ENCODE assay signal across 16 cellular contexts in genomic region chr13:43830481-43830873, GRCh38. TPM values are rescaled to one million over a fixed set of nuclear protein-coding genes. Genes with fewer than 3 reads are reported as not detected.
A peak's percentile ranks its signal among the peaks of the same experiment; 100 is the strongest.
DNase-seq lines count a peak whose midpoint lies in the region; ATAC-seq and TF ChIP-seq lines count a peak whose summit lies in the region.
"Had no signal": no experiment of that assay in that cellular context is flagged by ENCODE, and none has a peak within 500 bp of the region (broad histone marks: within the 10 kb centered on the region; RNA-seq: fewer than 3 reads in every experiment).

No MANE protein-coding gene starts in this region.

- H4K20me1 ChIP-seq in hepatocyte (ENCODE audit: insufficient read depth, poor library complexity, severe bottlenecking) = no peaks in the 10 kb centered on the region
- no peaks in the 10 kb centered on the region for H4K20me1 ChIP-seq in MM.1S (ENCODE audit: insufficient read depth, low read length)

- H3K36me3 Mint-ChIP-seq in MCF 10A (ENCODE audit: insufficient read depth, unreplicated experiment) = no peaks in the 10 kb centered on the region
- H3K36me3 Mint-ChIP-seq: brain, IgD-negative memory B cell had no signal

- DNase-seq in MCF 10A (ENCODE audit: unreplicated experiment) (peak; percentile 78), breast epithelium (ENCODE audit: low spot score in 2 of 2) (no peak), amniotic stem cell (lab: John Stamatoyannopoulos, UW) (peak; percentile 82), hepatocyte (ENCODE audit: low spot score) (peak; percentile 25), upper lobe of right lung (no peak), ureter (ENCODE audit: low spot score) (no peak), MM.1S (no peak)
- DNase-seq: activated B cell treated with CpG ODN at 0.5 μM for 24 hours; activated T-cell treated with anti-CD3 and anti-CD28 coated beads, Interleukin-2, amount 50 U/mL, for 24 hours; stimulated activated naive CD4-positive, alpha-beta T cell had no signal

- no peaks in the 10 kb centered on the region for H3K9me2 ChIP-seq in hepatocyte (replicated peaks; ENCODE audit: insufficient read depth)
- no peaks in the 10 kb centered on the region for H3K9me2 ChIP-seq in MM.1S (replicated peaks; ENCODE audit: insufficient read depth, low read length)

- H3K9me3 Mint-ChIP-seq in MCF 10A (ENCODE audit: unreplicated experiment) = no peaks in the 10 kb centered on the region
- H3K9me3 Mint-ChIP-seq: activated B cell treated with CpG ODN at 0.5 μM for 24 hours; activated T-cell treated with anti-CD3 and anti-CD28 coated beads, Interleukin-2, amount 50 U/mL, for 24 hours; IgD-negative memory B cell had no signal

- POLR2A ChIA-PET in MCF 10A (lab: Yijun Ruan, JAX) = interaction anchor here (1.0 kb wide), 1 partner anchor 14 kb away, joined by 3 read pairs; no protein-coding TSS in a partner anchor

- H3K79me2 ChIP-seq in hepatocyte (no peaks in the 10 kb centered on the region), MM.1S (ENCODE audit: low read length) (no peaks in the 10 kb centered on the region)

- peak overlapping the region; percentile 84 for H3K27ac Mint-ChIP-seq in MCF 10A (ENCODE audit: low read depth, unreplicated experiment)
- H3K27ac Mint-ChIP-seq: activated B cell treated with CpG ODN at 0.5 μM for 24 hours; activated T-cell treated with anti-CD3 and anti-CD28 coated beads, Interleukin-2, amount 50 U/mL, for 24 hours; IgD-negative memory B cell had no signal

- H3K27me3 Mint-ChIP-seq in MCF 10A (ENCODE audit: insufficient read depth, unreplicated experiment) = no peaks in the 10 kb centered on the region
- H3K27me3 Mint-ChIP-seq: activated B cell treated with CpG ODN at 0.5 μM for 24 hours, IgD-negative memory B cell had no signal

- H3K9ac ChIP-seq in MM.1S (ENCODE audit: low read length) = no peak overlapping the region

- BruUV-seq in MCF 10A (replicated peaks; lab: Mats Ljungman, UMichigan) = no TSS peak

- H3K4me3 Mint-ChIP-seq in MCF 10A (ENCODE audit: unreplicated experiment) = peak overlapping the region; percentile 41
- H3K4me3 Mint-ChIP-seq: activated B cell treated with CpG ODN at 0.5 μM for 24 hours; activated T-cell treated with anti-CD3 and anti-CD28 coated beads, Interleukin-2, amount 50 U/mL, for 24 hours; brain; IgD-negative memory B cell had no signal

- intact Hi-C loops in MCF 10A (cut with micrococcal nuclease) = no loop called here
- intact Hi-C loops in breast epithelium (cut with DNase I; ENCODE audit: low total_unique reads) = no loop called here
- intact Hi-C loops in upper lobe of right lung (cut with DNase I) = no loop called here

- CTCF ChIA-PET in MCF 10A (lab: Yijun Ruan, JAX) = no interaction called here

- H3K27me3 ChIP-seq in breast epithelium (no peaks in the 10 kb centered on the region), hepatocyte (no peaks in the 10 kb centered on the region), upper lobe of right lung (no peaks in the 10 kb centered on the region), MM.1S (replicated peaks; ENCODE audit: insufficient read depth, low read length) (no peaks in the 10 kb centered on the region)
- H3K27me3 ChIP-seq: neutrophil, SJSA1 had no signal

- H3K27ac ChIP-seq in breast epithelium (no peak overlapping the region), hepatocyte (no peak overlapping the region), upper lobe of right lung (no peak overlapping the region), MM.1S (ENCODE audit: low read length) (no peak overlapping the region)
- H3K27ac ChIP-seq: 22Rv1, neutrophil, SJSA1 had no signal

- ATAC-seq in upper lobe of right lung (peak; percentile 23), HG03097 (IDR thresholded peaks at IDR 0.05; ENCODE audit: low FRiP score, unreplicated experiment) (no peak)

- H3K9me3 ChIP-seq in breast epithelium (no peaks in the 10 kb centered on the region), hepatocyte (ENCODE audit: low read depth) (no peaks in the 10 kb centered on the region), upper lobe of right lung (no peaks in the 10 kb centered on the region), MM.1S (replicated peaks; ENCODE audit: insufficient read depth, low read length) (no peaks in the 10 kb centered on the region)
- H3K9me3 ChIP-seq: neutrophil, SJSA1 had no signal

- no peak for TF ChIP-seq POLR2A in breast epithelium (IDR thresholded peaks at IDR 0.05)

- no peaks in the 10 kb centered on the region for H3K4me1 ChIP-seq in breast epithelium
- no peaks in the 10 kb centered on the region for H3K4me1 ChIP-seq in hepatocyte (ENCODE audit: insufficient read depth)
- H3K4me1 ChIP-seq in upper lobe of right lung = no peaks in the 10 kb centered on the region
- H3K4me1 ChIP-seq in MM.1S (ENCODE audit: low read length) = no peaks in the 10 kb centered on the region
- H3K4me1 ChIP-seq: SJSA1 had no signal

- peaks cover 13% of the 10 kb centered on the region for H3K4me1 Mint-ChIP-seq in MCF 10A (ENCODE audit: insufficient read depth, unreplicated experiment)
- H3K4me1 Mint-ChIP-seq: activated B cell treated with CpG ODN at 0.5 μM for 24 hours, IgD-negative memory B cell had no signal

- no peaks in the 10 kb centered on the region for H3K36me3 ChIP-seq in breast epithelium
- H3K36me3 ChIP-seq in hepatocyte (replicated peaks; ENCODE audit: insufficient read depth, low read depth) = no peaks in the 10 kb centered on the region
- H3K36me3 ChIP-seq in upper lobe of right lung = no peaks in the 10 kb centered on the region
- no peaks in the 10 kb centered on the region for H3K36me3 ChIP-seq in MM.1S (replicated peaks; ENCODE audit: insufficient read depth, low read length)
- H3K36me3 ChIP-seq: neutrophil, SJSA1 had no signal

- H3F3A ChIP-seq in MM.1S (ENCODE audit: insufficient read depth, low read length) = no peaks in the 10 kb centered on the region

- WGBS in hepatocyte (ENCODE audit: low lambda C conversion rate, missing lambda C conversion rate) = 68% methylated on average over 6 of the region's 6 CpGs

- TF ChIP-seq CTCF in MCF 10A (IDR thresholded peaks at IDR 0.05; ENCODE audit: unreplicated experiment) (no peak), breast epithelium (IDR thresholded peaks at IDR 0.05) (no peak), hepatocyte (IDR thresholded peaks at IDR 0.05; ENCODE audit: poor library complexity) (no peak), upper lobe of right lung (IDR thresholded peaks at IDR 0.05) (no peak), MM.1S (IDR thresholded peaks at IDR 0.05; ENCODE audit: low read length) (no peak)

- H3K4me3 ChIP-seq in breast epithelium (peak overlapping the region in 1 of 3 donors; percentile 35), hepatocyte (no peak overlapping the region), upper lobe of right lung (no peak overlapping the region), MM.1S (ENCODE audit: low read length) (no peak overlapping the region)
- H3K4me3 ChIP-seq: SJSA1 had no signal

- H3K4me2 ChIP-seq in hepatocyte (no peak overlapping the region), MM.1S (ENCODE audit: low read depth, low read length) (no peak overlapping the region)

- no peak overlapping the region for H2AFZ ChIP-seq in hepatocyte
- no peak overlapping the region for H2AFZ ChIP-seq in MM.1S (ENCODE audit: low read length)

RNA-seq across cellular contexts. Expression of gene ENOX1, which starts 43.7 kb away (rescaled TPM):
- 1.5 and 1.8 TPM in 2 replicates for total RNA-seq in MCF 10A (2022)
- 1 to 10 TPM; 1.9 to 2.3 (median 2.0) TPM for total RNA-seq in breast epithelium
- total RNA-seq in hepatocyte = 1.6 and 2.4 TPM in 2 replicates
- polyA plus RNA-seq in hepatocyte = 2.9 and 4.0 TPM in 2 replicates
- 0.69 TPM for total RNA-seq in upper lobe of right lung
- total RNA-seq in ureter = 7.1 TPM
- total RNA-seq: activated B cell treated with CpG ODN at 0.5 μM for 24 hours had no signal
- polyA plus RNA-seq: IgD-negative memory B cell had no signal

RNA-seq across cellular contexts. Expression of gene CCDC122, which starts 49.1 kb away (rescaled TPM):
- total RNA-seq in MCF 10A (2022) (15.7 and 16.3 TPM in 2 replicates), breast epithelium (10 to 100 TPM in 2 of 3 donors, 1 to 10 TPM in 1; 5.9 to 50.9 (median 13.9) TPM), hepatocyte (5.3 and 9.0 TPM in 2 replicates), upper lobe of right lung (4.9 TPM), ureter (22.3 TPM)
- polyA plus RNA-seq in hepatocyte = 10.3 and 14.5 TPM in 2 replicates

RNA-seq across cellular contexts. Expression of gene LACC1, which starts 49.2 kb away (rescaled TPM):
- 11.7 and 14.1 TPM in 2 replicates for total RNA-seq in MCF 10A (2022)
- total RNA-seq in breast epithelium = 10 to 100 TPM in 2 of 3 donors, 1 to 10 TPM in 1; 8.2 to 11.1 (median 10.4) TPM
- 10.3 and 11.1 TPM in 2 replicates for total RNA-seq in hepatocyte
- 3.1 and 3.6 TPM in 2 replicates for polyA plus RNA-seq in hepatocyte
- 10.3 TPM for total RNA-seq in upper lobe of right lung
- total RNA-seq in ureter = 10.4 TPM

Comparison
In these comparisons a context has a peak if more than half of its experiments do, and no peak if none do; other contexts are left out.
1. DNase-seq: peak in MCF 10A (single experiment), amniotic stem cell (single experiment) and hepatocyte (single experiment); none in breast epithelium (0 of 2), upper lobe of right lung (single experiment), ureter (single experiment) and MM.1S (single experiment).